28 cellular contexts compared by ENCODE assay signal in the genomic region with DNA sequence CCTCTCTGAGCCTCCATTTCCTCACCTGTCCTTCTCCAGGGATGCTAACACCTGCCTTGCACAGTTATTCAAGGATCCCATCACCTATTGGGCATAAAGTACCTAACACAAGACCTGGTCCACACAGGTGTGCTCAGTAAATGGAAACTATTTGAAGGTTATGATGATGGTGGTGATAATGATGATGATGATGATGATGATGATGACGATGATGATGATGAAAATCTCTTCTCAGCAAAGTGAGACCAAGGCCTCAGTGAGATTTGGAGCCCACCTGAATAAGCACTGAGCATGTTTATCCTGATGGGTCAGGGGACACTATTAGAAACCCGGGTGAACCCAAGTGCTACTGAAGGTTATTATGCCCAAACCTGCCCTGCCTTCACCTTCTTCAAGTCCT.
"Had no signal": no experiment of that assay in that cellular context is flagged by ENCODE, and none has a peak within 500 bp of the region (broad histone marks: within the 10 kb centered on the region; RNA-seq: fewer than 3 reads in every experiment).

No MANE protein-coding gene starts in this region.

- H3K4me1 ChIP-seq: esophagus muscularis mucosa, esophagus squamous epithelium, foreskin keratinocyte, gastrocnemius medialis, gastroesophageal sphincter, heart left ventricle, heart right ventricle had no signal

- H3K27me3 ChIP-seq: colonic mucosa, dorsolateral prefrontal cortex, foreskin keratinocyte, gastrocnemius medialis had no signal

- DNase-seq: colonic mucosa; cortex of kidney; dermis blood vessel endothelial cell; dorsolateral prefrontal cortex; effector CD4-positive, alpha-beta T cell; effector CD8-positive, alpha-beta T cell; effector memory CD4-positive, alpha-beta T cell; effector memory CD8-positive, alpha-beta T cell; endodermal cell; erythroblast; esophagus squamous epithelium; foreskin fibroblast; foreskin keratinocyte; foreskin melanocyte; gastrocnemius medialis; glutamatergic neuron; head of caudate nucleus; heart left ventricle; heart right ventricle had no signal

- H3K9me3 ChIP-seq: colonic mucosa, esophagus muscularis mucosa, esophagus squamous epithelium, gastrocnemius medialis, gastroesophageal sphincter, heart left ventricle, heart right ventricle had no signal

- H3K4me3 ChIP-seq: colonic mucosa, coronary artery, dorsolateral prefrontal cortex, esophagus muscularis mucosa, esophagus squamous epithelium, gastrocnemius medialis, gastroesophageal sphincter, heart left ventricle, heart right ventricle had no signal

- H3K36me3 ChIP-seq: colonic mucosa, esophagus muscularis mucosa, esophagus squamous epithelium, gastrocnemius medialis, gastroesophageal sphincter, heart left ventricle, heart right ventricle had no signal

- FAIRE-seq: colon, endometrium, endothelial cell of umbilical vein, frontal cortex had no signal

- ATAC-seq: effector memory CD8-positive, alpha-beta T cell; esophagus mucosa; foreskin keratinocyte; gastrocnemius medialis; gastroesophageal sphincter; heart left ventricle; heart right ventricle had no signal

- H3K27ac ChIP-seq: colonic mucosa, coronary artery, dorsolateral prefrontal cortex, epithelial cell of prostate, esophagus muscularis mucosa, esophagus squamous epithelium, foreskin keratinocyte, gastrocnemius medialis, gastroesophageal sphincter, heart left ventricle, heart right ventricle had no signal
